Comparison of ENCODE assay signal across 8 cellular contexts in genomic region chr2:64455545-64455944, GRCh38. TPM values are rescaled to one million over a fixed set of nuclear protein-coding genes. Genes with fewer than 3 reads are reported as not detected.
A peak's percentile ranks its signal among the peaks of the same experiment; 100 is the strongest.
DNase-seq lines count a peak whose midpoint lies in the region; TF ChIP-seq lines count a peak whose summit lies in the region.

No MANE protein-coding gene starts in this region.

- peaks cover 44% of the 10 kb centered on the region for H3K36me3 ChIP-seq in iPS-20b (ENCODE audit: insufficient read depth, low read depth, low read length)
- H3K36me3 ChIP-seq in transverse colon = peaks cover 0 to 21% (median 6%) of the 10 kb centered on the region in 4 donors

- 70 to 86% methylated on average over 1 to 2 of the region's 2 CpGs for WGBS in transverse colon (ENCODE audit: low coverage in 1 of 2), 2 donors

- H3K36me3 Mint-ChIP-seq in activated naive CD4-positive, alpha-beta T cell treated with anti-CD3 and anti-CD28 coated beads for 36 hours (ENCODE audit: low read depth) = no peaks in the 10 kb centered on the region
- no peaks in the 10 kb centered on the region for H3K36me3 Mint-ChIP-seq in activated CD4-positive, alpha-beta memory T cell treated with anti-CD3 and anti-CD28 coated beads for 36 hours

- no peak overlapping the region for H3K27ac Mint-ChIP-seq in activated naive CD4-positive, alpha-beta T cell treated with anti-CD3 and anti-CD28 coated beads for 36 hours
- no peak overlapping the region for H3K27ac Mint-ChIP-seq in activated CD4-positive, alpha-beta memory T cell treated with anti-CD3 and anti-CD28 coated beads for 36 hours

- POLR2A ChIA-PET in activated CD4-positive, alpha-beta memory T cell treated with anti-CD3 and anti-CD28 coated beads for 36 hours (lab: Charles Lee) = no interaction called here

- CTCF ChIA-PET in activated naive CD4-positive, alpha-beta T cell treated with anti-CD3 and anti-CD28 coated beads for 36 hours (lab: Charles Lee) = interaction anchor here (0.6 to 3.8 kb wide), 5 partner anchors 32 to 350 kb away, joined by 3 to 18 read pairs (median 4); no protein-coding TSS in a partner anchor
- CTCF ChIA-PET in activated CD4-positive, alpha-beta memory T cell treated with anti-CD3 and anti-CD28 coated beads for 36 hours (lab: Charles Lee) = interaction anchor here (1.1 kb wide), 1 partner anchor 32 kb away, joined by 4 read pairs; no protein-coding TSS in a partner anchor

- no peaks in the 10 kb centered on the region for H3K9me3 ChIP-seq in iPS-20b (ENCODE audit: insufficient read depth, low read depth, low read length)
- H3K9me3 ChIP-seq in transverse colon = no peaks in the 10 kb centered on the region

- H3K9me3 Mint-ChIP-seq in activated naive CD4-positive, alpha-beta T cell treated with anti-CD3 and anti-CD28 coated beads for 36 hours = no peaks in the 10 kb centered on the region
- no peaks in the 10 kb centered on the region for H3K9me3 Mint-ChIP-seq in activated CD4-positive, alpha-beta memory T cell treated with anti-CD3 and anti-CD28 coated beads for 36 hours

- H3K4me3 Mint-ChIP-seq in activated naive CD4-positive, alpha-beta T cell treated with anti-CD3 and anti-CD28 coated beads for 36 hours = peak overlapping the region; percentile 75
- H3K4me3 Mint-ChIP-seq in activated CD4-positive, alpha-beta memory T cell treated with anti-CD3 and anti-CD28 coated beads for 36 hours = peak overlapping the region; percentile 69

- TF ChIP-seq EP300 in transverse colon (IDR thresholded peaks at IDR 0.05; ENCODE audit: low read depth) = no peak

- in situ Hi-C loops in transverse colon (cut with MboI; ENCODE audit: low pct_ligation_motif_present in 1 of 4, low pct_unique_long_range_greater_than_20kb in 1 of 4, low sequenced_read_pairs in 3 of 4) = no loop called here

- peak overlapping the region; percentile 75 for H3K4me3 ChIP-seq in iPS-20b (ENCODE audit: low read length)
- H3K4me3 ChIP-seq in transverse colon = peak overlapping the region in 3 of 4 donors; percentile 53 to 95 (median 59)

- TF ChIP-seq CTCF in transverse colon (IDR thresholded peaks at IDR 0.05) = peak in 2 of 5 experiments; percentile 25 to 35

- H3K4me1 Mint-ChIP-seq in activated naive CD4-positive, alpha-beta T cell treated with anti-CD3 and anti-CD28 coated beads for 36 hours (ENCODE audit: low read depth) = peaks cover 6% of the 10 kb centered on the region
- H3K4me1 Mint-ChIP-seq in activated CD4-positive, alpha-beta memory T cell treated with anti-CD3 and anti-CD28 coated beads for 36 hours (ENCODE audit: low read depth) = peaks cover 3% of the 10 kb centered on the region

- no peak for DNase-seq in activated naive CD4-positive, alpha-beta T cell treated with anti-CD3 and anti-CD28 coated beads for 36 hours
- no peak for DNase-seq in activated naive CD4-positive, alpha-beta T cell treated with Interleukin-2 at 50 U/mL for 16 hours
- no peak for DNase-seq in activated CD4-positive, alpha-beta memory T cell treated with anti-CD3 and anti-CD28 coated beads for 36 hours
- DNase-seq in transverse colon = no peak
- no peak for DNase-seq in SW 1271 (lab: John Stamatoyannopoulos, UW)
- no peak for DNase-seq in GM19238 (ENCODE audit: insufficient read length, low spot score)
- no peak for DNase-seq in erythroblast (lab: John Stamatoyannopoulos, UW)

- H3K4me1 ChIP-seq in iPS-20b (ENCODE audit: insufficient read depth, low read length) (peaks cover 21% of the 10 kb centered on the region; the same call in 1 of the 2 replicates), transverse colon (peaks cover 0 to 27% (median 13%) of the 10 kb centered on the region in 4 donors)

- H3K27me3 ChIP-seq in iPS-20b (ENCODE audit: insufficient read depth, low read length) (no peaks in the 10 kb centered on the region), transverse colon (no peaks in the 10 kb centered on the region)

- peaks cover 5% of the 10 kb centered on the region for H3K27me3 Mint-ChIP-seq in activated naive CD4-positive, alpha-beta T cell treated with anti-CD3 and anti-CD28 coated beads for 36 hours (ENCODE audit: low read depth)
- H3K27me3 Mint-ChIP-seq in activated CD4-positive, alpha-beta memory T cell treated with anti-CD3 and anti-CD28 coated beads for 36 hours = peaks cover 13% of the 10 kb centered on the region

- peak overlapping the region; percentile 69; the same call in 1 of the 2 replicates for H3K9ac ChIP-seq in iPS-20b (ENCODE audit: low read depth, low read length)

- intact Hi-C loops in activated naive CD4-positive, alpha-beta T cell treated with anti-CD3 and anti-CD28 coated beads for 36 hours (cut with micrococcal nuclease) = no loop called here
- intact Hi-C loops in activated CD4-positive, alpha-beta memory T cell treated with anti-CD3 and anti-CD28 coated beads for 36 hours (cut with micrococcal nuclease) = loop anchor here (10.0 kb wide), 1 partner anchor 121 kb away; no protein-coding TSS in a partner anchor
- intact Hi-C loops in transverse colon (cut with DNase I; ENCODE audit: low total_unique reads) = no loop called here

- no peak overlapping the region for H3K27ac ChIP-seq in iPS-20b (ENCODE audit: low read length)
- peak overlapping the region; percentile 93 to 97 (median 94) for H3K27ac ChIP-seq in transverse colon

- TF ChIP-seq POLR2A in transverse colon (IDR thresholded peaks at IDR 0.05) (no peak), erythroblast (IDR thresholded peaks at IDR 0.05; ENCODE audit: low read length) (no peak)

RNA-seq across cellular contexts. Expression of gene LGALSL, which starts 1.6 kb away (rescaled TPM):
- total RNA-seq in activated naive CD4-positive, alpha-beta T cell treated with anti-CD3 and anti-CD28 coated beads for 36 hours = 1 to 10 TPM; 1.0 to 1.5 TPM
- 1 to 10 TPM; 1.3 to 1.5 TPM for total RNA-seq in activated CD4-positive, alpha-beta memory T cell treated with anti-CD3 and anti-CD28 coated beads for 36 hours
- total RNA-seq in transverse colon = 10 to 100 TPM; 13.1 to 30.7 (median 18.1) TPM

Comparison
In these comparisons a context has a peak if more than half of its experiments do, and no peak if none do; other contexts are left out.
1. RNA of gene LGALSL, which starts 1.6 kb away (total RNA-seq): 13.1 to 30.7 TPM in transverse colon; 1.0 to 1.5 TPM in activated naive CD4-positive, alpha-beta T cell treated with anti-CD3 and anti-CD28 coated beads for 36 hours and 1.3 to 1.5 TPM in activated CD4-positive, alpha-beta memory T cell treated with anti-CD3 and anti-CD28 coated beads for 36 hours; every median in the first group is over 4 times any median in the second.